ENCODE assay signal across 20 cellular contexts in genomic region chr3:197794115-197794514, GRCh38. TPM values are rescaled to one million over a fixed set of nuclear protein-coding genes. Genes with fewer than 3 reads are reported as not detected.
DNase-seq lines count a peak whose midpoint lies in the region; ATAC-seq, FAIRE-seq and TF ChIP-seq lines count a peak whose summit lies in the region.
"Had no signal": no experiment of that assay in that cellular context is flagged by ENCODE, and none has a peak within 500 bp of the region (broad histone marks: within the 10 kb centered on the region; RNA-seq: fewer than 3 reads in every experiment).

No MANE protein-coding gene starts in this region.

- no peaks in the 10 kb centered on the region for H3K9me3 ChIP-seq in PC-3 (ENCODE audit: low read length)
- H3K9me3 ChIP-seq: prostate gland had no signal

- H2AFZ ChIP-seq in ACC112 (ENCODE audit: low read length, unreplicated experiment) (no peak overlapping the region), PC-3 (ENCODE audit: low read length) (no peak overlapping the region)

- H3K9me2 ChIP-seq in PC-3 (replicated peaks; ENCODE audit: low read length): no peaks in the 10 kb centered on the region

- POLR2A ChIA-PET in PC-3 (lab: Charles Lee; ENCODE audit: unreplicated experiment) (no interaction called here), WTC11 (lab: Charles Lee) (interaction anchor here (0.6 kb wide), 1 partner anchor 16 kb away, joined by 3 read pairs; no protein-coding TSS in a partner anchor)

- no peak overlapping the region for H3K9ac ChIP-seq in PC-3 (ENCODE audit: low read length)

- H3K4me2 ChIP-seq in PC-3 (ENCODE audit: low read length): peak overlapping the region; percentile 57; the same call in 1 of the 2 replicates

- H3K79me2 ChIP-seq in ACC112 (ENCODE audit: control insufficient read depth, insufficient read depth, low read length, unreplicated experiment) (peaks cover 73% of the 10 kb centered on the region), PC-3 (ENCODE audit: low read length) (peaks cover 78% of the 10 kb centered on the region)

- no peaks in the 10 kb centered on the region for H3F3A ChIP-seq in PC-3 (ENCODE audit: low read length, unreplicated experiment)

- no peak for TF ChIP-seq POLR2A in GM12892 (IDR thresholded peaks at IDR 0.05; ENCODE audit: low read depth, low read length)

- H3K4me1 Mint-ChIP-seq in memory B cell (peaks cover 50% of the 10 kb centered on the region), WTC11 (peaks cover 24% of the 10 kb centered on the region)

- BruUV-seq in PC-3 (replicated peaks; lab: Mats Ljungman, UMichigan): no TSS peak

- peaks cover 20% of the 10 kb centered on the region for H4K20me1 ChIP-seq in PC-3 (ENCODE audit: low read length)

- H3K27ac ChIP-seq in ACC112 (ENCODE audit: low read depth, low read length) (peak overlapping the region; percentile 77), PC-3 (ENCODE audit: low read length) (no peak overlapping the region)
- H3K27ac ChIP-seq: prostate gland had no signal

- peaks cover 3% of the 10 kb centered on the region for H3K36me3 Mint-ChIP-seq in memory B cell
- H3K36me3 Mint-ChIP-seq in WTC11: no peaks in the 10 kb centered on the region

- no peak overlapping the region for H3K4me3 ChIP-seq in ACC112 (ENCODE audit: low read depth, low read length)
- H3K4me3 ChIP-seq in PC-3 (ENCODE audit: low read length): no peak overlapping the region
- H3K4me3 ChIP-seq: lung, prostate gland, smooth muscle cell had no signal

- FAIRE-seq in GM12892 (lab: Jason Lieb, UNC): peak; percentile 78
- FAIRE-seq: GM19239, kidney had no signal

- H3K27ac Mint-ChIP-seq in memory B cell: peak overlapping the region; percentile 83
- H3K27ac Mint-ChIP-seq in WTC11: no peak overlapping the region
- H3K27ac Mint-ChIP-seq: activated naive CD8-positive, alpha-beta T cell treated with anti-CD3 and anti-CD28 coated beads, Interleukin-2, amount 10 ng/mL, durations not matched to agents 7 days and 5 days had no signal

- H3K4me3 Mint-ChIP-seq in memory B cell (no peak overlapping the region), WTC11 (no peak overlapping the region)

- no peak for ATAC-seq in PC-3
- no peak for ATAC-seq in memory B cell (ENCODE audit: low read depth)
- no peak for ATAC-seq in WTC11
- ATAC-seq: Panc1 had no signal

- peaks cover 49% of the 10 kb centered on the region for H3K4me1 ChIP-seq in ACC112 (ENCODE audit: control insufficient read depth, insufficient read depth, low read length, unreplicated experiment)
- peaks cover 17% of the 10 kb centered on the region; the same call in 1 of the 2 replicates for H3K4me1 ChIP-seq in PC-3 (ENCODE audit: insufficient read depth, low read length)

- H3K9me3 Mint-ChIP-seq in memory B cell: no peaks in the 10 kb centered on the region
- no peaks in the 10 kb centered on the region for H3K9me3 Mint-ChIP-seq in WTC11
- H3K9me3 Mint-ChIP-seq: activated naive CD8-positive, alpha-beta T cell treated with anti-CD3 and anti-CD28 coated beads, Interleukin-2, amount 10 ng/mL, durations not matched to agents 7 days and 5 days; CD4-positive, alpha-beta memory T cell had no signal

- H3K36me3 ChIP-seq in ACC112 (ENCODE audit: insufficient read depth, low read length): no peaks in the 10 kb centered on the region
- no peaks in the 10 kb centered on the region for H3K36me3 ChIP-seq in PC-3 (ENCODE audit: low read depth, low read length)
- H3K36me3 ChIP-seq: prostate gland had no signal

- H3K27me3 ChIP-seq in ACC112 (ENCODE audit: insufficient read depth, low read length) (no peaks in the 10 kb centered on the region), PC-3 (ENCODE audit: low read length) (no peaks in the 10 kb centered on the region)

- intact Hi-C loops in PC-3 (cut with micrococcal nuclease): loop anchor here (5.0 kb wide), 1 partner anchor 42 kb away; no protein-coding TSS in a partner anchor

- no peak for TF ChIP-seq CTCF in PC-3 (conservative IDR thresholded peaks at IDR 0.05; ENCODE audit: low read depth, low read length)
- no peak for TF ChIP-seq CTCF in WTC11 (IDR thresholded peaks at IDR 0.05)

- CTCF ChIA-PET in PC-3 (lab: Charles Lee): interaction anchor here (0.6 kb wide), 1 partner anchor 1649 kb away, joined by 3 read pairs; no protein-coding TSS in a partner anchor
- CTCF ChIA-PET in WTC11 (lab: Charles Lee): no interaction called here

- no peak for DNase-seq in GM12892 (ENCODE audit: insufficient read length)
- no peak for DNase-seq in PC-3
- DNase-seq in memory B cell (ENCODE audit: low spot score in 2 of 2): no peak
- no peak for DNase-seq in NCI-H146 treated with DMSO at 0.1 percent for 48 hours (lab: John Stamatoyannopoulos, UW; ENCODE audit: unreplicated experiment)
- no peak for DNase-seq in RKO (ENCODE audit: low spot score)
- no peak for DNase-seq in WTC11 (ENCODE audit: low spot score)
- no peak for DNase-seq in NCI-H524 treated with DMSO at 0.1 percent for 48 hours (lab: John Stamatoyannopoulos, UW)
- DNase-seq: activated naive CD8-positive, alpha-beta T cell treated with anti-CD3 and anti-CD28 coated beads, Interleukin-2, amount 10 ng/mL, durations not matched to agents 7 days and 5 days; CD4-positive, alpha-beta memory T cell; cortex of kidney; kidney; NCI-H1436; NCI-H774; substantia nigra had no signal

- no peaks in the 10 kb centered on the region for H3K27me3 Mint-ChIP-seq in memory B cell
- no peaks in the 10 kb centered on the region for H3K27me3 Mint-ChIP-seq in WTC11 (ENCODE audit: low read depth)
- H3K27me3 Mint-ChIP-seq: activated naive CD8-positive, alpha-beta T cell treated with anti-CD3 and anti-CD28 coated beads, Interleukin-2, amount 10 ng/mL, durations not matched to agents 7 days and 5 days; CD4-positive, alpha-beta memory T cell had no signal

TF ChIP-seq in WTC11, 78 proteins besides CTCF, POLR2A, EP300 and RAD21:
- TF ChIP-seq IRF2 (CRISPR knock-in tag; IDR thresholded peaks at IDR 0.05; ENCODE audit: borderline replicate concordance, low read depth): no peak
- no peak for TF ChIP-seq EMX1 (CRISPR knock-in tag; IDR thresholded peaks at IDR 0.05)
- TF ChIP-seq JAZF1 (CRISPR knock-in tag; IDR thresholded peaks at IDR 0.05): no peak
- no peak for TF ChIP-seq ATF2 (CRISPR knock-in tag; IDR thresholded peaks at IDR 0.05; ENCODE audit: borderline replicate concordance, low read depth)
- TF ChIP-seq SMAD4 (CRISPR knock-in tag; IDR thresholded peaks at IDR 0.05): no peak
- TF ChIP-seq NFATC4 (CRISPR knock-in tag; IDR thresholded peaks at IDR 0.05): no peak
- no peak for TF ChIP-seq ZNF671 (CRISPR knock-in tag; IDR thresholded peaks at IDR 0.05)
- TF ChIP-seq ZNF396 (CRISPR knock-in tag; IDR thresholded peaks at IDR 0.05; ENCODE audit: borderline replicate concordance): no peak
- no peak for TF ChIP-seq TCF7 (CRISPR knock-in tag; IDR thresholded peaks at IDR 0.05; ENCODE audit: low read depth)
- TF ChIP-seq ATF3 (CRISPR knock-in tag; conservative IDR thresholded peaks at IDR 0.05): no peak

RNA-seq across cellular contexts. Expression of gene LRCH3, which starts 3.1 kb away (rescaled TPM):
- 32.9 TPM for polyA plus RNA-seq in GM12892 (2012; ENCODE audit: missing spikeins)
- total RNA-seq in PC-3 (2014; rRNA removed) (43.1 and 146 TPM in 2 replicates), WTC11 (2021) (63.6 to 68.7 TPM (median 64.4 TPM) in 3 replicates)

RNA-seq across cellular contexts. Expression of gene FYTTD1, which starts 44.4 kb away (rescaled TPM):
- polyA plus RNA-seq in GM12892 (2012; ENCODE audit: missing spikeins): 56.0 TPM
- total RNA-seq in PC-3 (2014; rRNA removed) (54.6 and 85.4 TPM in 2 replicates), WTC11 (2021) (21.4 to 24.5 TPM (median 23.7 TPM) in 3 replicates)

RNA-seq across cellular contexts. Expression of gene RUBCN, which starts 57.4 kb away (rescaled TPM):
- polyA plus RNA-seq in GM12892 (2012; ENCODE audit: missing spikeins): 22.6 TPM
- total RNA-seq in PC-3 (2014; rRNA removed) (24.5 and 32.9 TPM in 2 replicates), WTC11 (2021) (21.8 to 22.9 TPM (median 22.9 TPM) in 3 replicates)
